Comparison of ENCODE assay signal across 8 cellular contexts in the genomic region with DNA sequence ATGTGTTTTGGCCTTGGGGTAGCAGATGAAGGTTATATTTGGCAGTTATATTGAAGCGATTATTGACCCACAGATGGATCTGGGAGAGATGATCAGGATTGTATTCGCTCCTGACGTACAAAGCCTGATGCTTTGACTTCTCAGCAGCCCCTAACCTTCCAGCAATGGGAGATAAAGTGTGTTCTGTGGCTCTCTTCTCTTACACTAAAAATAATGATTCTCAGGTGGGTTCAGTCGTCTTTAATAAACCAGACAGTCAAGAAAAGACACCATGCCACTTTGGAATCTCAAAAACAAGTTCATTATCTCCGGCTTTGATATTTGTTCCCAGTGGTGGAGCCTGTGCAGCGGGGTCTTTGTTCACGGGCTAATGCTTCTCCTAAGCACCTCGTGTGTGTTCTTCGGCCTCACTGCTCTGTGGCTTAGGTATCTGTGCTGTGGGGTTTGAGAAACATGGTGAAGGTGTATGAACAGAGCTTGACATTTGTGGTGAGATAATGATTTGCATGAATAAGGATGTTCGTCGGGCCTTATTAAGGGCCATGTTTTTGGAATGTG. TPM values are rescaled to one million over a fixed set of nuclear protein-coding genes. Genes with fewer than 3 reads are reported as not detected.
A peak's percentile ranks its signal among the peaks of the same experiment; 100 is the strongest.
DNase-seq lines count a peak whose midpoint lies in the region; ATAC-seq, FAIRE-seq and TF ChIP-seq lines count a peak whose summit lies in the region.

No MANE protein-coding gene starts in this region.

- H3K4me3 ChIP-seq in kidney (ENCODE audit: low read length in 2 of 2) (peak overlapping the region; percentile 91 to 94), subcutaneous abdominal adipose tissue (ENCODE audit: low read depth in 1 of 5, low read length in 5 of 5) (peak overlapping the region; percentile 75 to 89 (median 83))

- H3K27me3 ChIP-seq in subcutaneous abdominal adipose tissue (ENCODE audit: control insufficient read depth in 5 of 5, insufficient read depth in 4 of 5, low read length in 5 of 5), result no peaks in the 10 kb centered on the region

- H3K27ac Mint-ChIP-seq in activated T-helper 2 cell treated with anti-CD3 and anti-CD28 coated beads, Interferon-gamma antibody, Interleukin-2, Interleukin-4, amounts not matched to agents 10 μg/mL and 5 μg/mL and 100 μg/mL, durations not matched to agents 14 hours and 24 hours and 36 hours, result no peak overlapping the region

- no peaks in the 10 kb centered on the region for H3K9me3 Mint-ChIP-seq in activated T-helper 2 cell treated with anti-CD3 and anti-CD28 coated beads, Interferon-gamma antibody, Interleukin-2, Interleukin-4, amounts not matched to agents 10 μg/mL and 5 μg/mL and 100 μg/mL, durations not matched to agents 14 hours and 24 hours and 36 hours

- peak; percentile 24 for DNase-seq in NCI-H748 (lab: John Stamatoyannopoulos, UW; ENCODE audit: unreplicated experiment)
- no peak for DNase-seq in NCI-H748 treated with DMSO at 0.1 percent for 48 hours (lab: John Stamatoyannopoulos, UW)
- no peak for DNase-seq in activated T-helper 2 cell treated with anti-CD3 and anti-CD28 coated beads, Interferon-gamma antibody, Interleukin-2, Interleukin-4, amounts not matched to agents 10 μg/mL and 5 μg/mL and 100 μg/mL, durations not matched to agents 14 hours and 24 hours and 36 hours (ENCODE audit: low spot score)
- no peak for DNase-seq in kidney
- DNase-seq in middle frontal gyrus (ENCODE audit: extremely low spot score, low spot score), result no peak
- no peak for DNase-seq in NCI-H1694 (lab: John Stamatoyannopoulos, UW)

- H3K27me3 Mint-ChIP-seq in activated T-helper 2 cell treated with anti-CD3 and anti-CD28 coated beads, Interferon-gamma antibody, Interleukin-2, Interleukin-4, amounts not matched to agents 10 μg/mL and 5 μg/mL and 100 μg/mL, durations not matched to agents 14 hours and 24 hours and 36 hours (ENCODE audit: low read depth), result peaks cover 60% of the 10 kb centered on the region

- peaks cover 15 to 26% of the 10 kb centered on the region in 2 donors for H3K4me1 ChIP-seq in kidney (ENCODE audit: control insufficient read depth in 1 of 2, insufficient read depth in 1 of 2, low read depth in 1 of 2, low read length in 2 of 2)
- H3K4me1 ChIP-seq in subcutaneous abdominal adipose tissue (ENCODE audit: control insufficient read depth in 5 of 5, insufficient read depth in 5 of 5, low read length in 5 of 5), result peaks cover 5 to 54% (median 42%) of the 10 kb centered on the region in 5 donors

- no peak for TF ChIP-seq CTCF in kidney (IDR thresholded peaks at IDR 0.05; ENCODE audit: borderline replicate concordance, extremely low read depth, insufficient read depth)

- H3K9me3 ChIP-seq in kidney (ENCODE audit: control insufficient read depth in 1 of 2, low read length in 2 of 2) (no peaks in the 10 kb centered on the region), subcutaneous abdominal adipose tissue (ENCODE audit: control insufficient read depth in 5 of 5, low read length in 5 of 5) (no peaks in the 10 kb centered on the region)

- H3K36me3 Mint-ChIP-seq in activated T-helper 2 cell treated with anti-CD3 and anti-CD28 coated beads, Interferon-gamma antibody, Interleukin-2, Interleukin-4, amounts not matched to agents 10 μg/mL and 5 μg/mL and 100 μg/mL, durations not matched to agents 14 hours and 24 hours and 36 hours (ENCODE audit: low read depth), result no peaks in the 10 kb centered on the region

- H3K9ac ChIP-seq in kidney (ENCODE audit: low read length in 2 of 2) (peak overlapping the region; percentile 63 to 97), subcutaneous abdominal adipose tissue (ENCODE audit: low read length in 5 of 5) (peak overlapping the region; percentile 68 to 99 (median 91))

- H3K4me3 Mint-ChIP-seq in activated T-helper 2 cell treated with anti-CD3 and anti-CD28 coated beads, Interferon-gamma antibody, Interleukin-2, Interleukin-4, amounts not matched to agents 10 μg/mL and 5 μg/mL and 100 μg/mL, durations not matched to agents 14 hours and 24 hours and 36 hours (ENCODE audit: low read depth), result peak overlapping the region; percentile 1

- intact Hi-C loops in activated T-helper 2 cell treated with anti-CD3 and anti-CD28 coated beads, Interferon-gamma antibody, Interleukin-2, Interleukin-4, amounts not matched to agents 10 μg/mL and 5 μg/mL and 100 μg/mL, durations not matched to agents 14 hours and 24 hours and 36 hours (cut with micrococcal nuclease), result no loop called here
- intact Hi-C loops in kidney (cut with DNase I), result no loop called here

- no peak for ATAC-seq in GM21619 (IDR thresholded peaks at IDR 0.05; ENCODE audit: unreplicated experiment)

- H3K4me1 Mint-ChIP-seq in activated T-helper 2 cell treated with anti-CD3 and anti-CD28 coated beads, Interferon-gamma antibody, Interleukin-2, Interleukin-4, amounts not matched to agents 10 μg/mL and 5 μg/mL and 100 μg/mL, durations not matched to agents 14 hours and 24 hours and 36 hours (ENCODE audit: low read depth), result peaks cover 6% of the 10 kb centered on the region

- H3K27ac ChIP-seq in kidney (ENCODE audit: low read depth in 2 of 2, low read length in 2 of 2), result peak overlapping the region; percentile 89 to 94
- peak overlapping the region; percentile 97 for H3K27ac ChIP-seq in subcutaneous abdominal adipose tissue (ENCODE audit: low read depth, low read length)

- H3K36me3 ChIP-seq in kidney (ENCODE audit: control insufficient read depth in 1 of 2, insufficient read depth in 2 of 2, low read length in 2 of 2) (no peaks in the 10 kb centered on the region), subcutaneous abdominal adipose tissue (ENCODE audit: control insufficient read depth in 5 of 5, insufficient read depth in 5 of 5, low read length in 5 of 5) (no peaks in the 10 kb centered on the region)

- no peak for FAIRE-seq in kidney (lab: Jason Lieb, UNC)

RNA-seq across cellular contexts. Expression of a gene that starts 1.6 kb away (rescaled TPM):
- total RNA-seq in activated T-helper 2 cell treated with anti-CD3 and anti-CD28 coated beads, Interferon-gamma antibody, Interleukin-2, Interleukin-4, amounts not matched to agents 10 μg/mL and 5 μg/mL and 100 μg/mL, durations not matched to agents 14 hours and 24 hours and 36 hours, result 2.4 and 2.5 TPM in 2 replicates
- 95.5 TPM for total RNA-seq in kidney
- 30.6 TPM for polyA plus RNA-seq in kidney (ENCODE audit: insufficient read depth, low read depth, low replicate concordance)

RNA-seq across cellular contexts. Expression of a gene that starts 45.8 kb away (rescaled TPM):
- not detected in 2 replicates for total RNA-seq in activated T-helper 2 cell treated with anti-CD3 and anti-CD28 coated beads, Interferon-gamma antibody, Interleukin-2, Interleukin-4, amounts not matched to agents 10 μg/mL and 5 μg/mL and 100 μg/mL, durations not matched to agents 14 hours and 24 hours and 36 hours
- 88.4 TPM for total RNA-seq in kidney
- polyA plus RNA-seq in kidney (ENCODE audit: insufficient read depth, low read depth, low replicate concordance), result 29.1 TPM

RNA-seq across cellular contexts. Expression of a gene that starts 53.7 kb away (rescaled TPM):
- total RNA-seq in activated T-helper 2 cell treated with anti-CD3 and anti-CD28 coated beads, Interferon-gamma antibody, Interleukin-2, Interleukin-4, amounts not matched to agents 10 μg/mL and 5 μg/mL and 100 μg/mL, durations not matched to agents 14 hours and 24 hours and 36 hours, result 6.0 and 6.1 TPM in 2 replicates
- 52.3 TPM for total RNA-seq in kidney
- 22.3 TPM for polyA plus RNA-seq in kidney (ENCODE audit: insufficient read depth, low read depth, low replicate concordance)

Comparison
In these comparisons a context has a peak if more than half of its experiments do, and no peak if none do; other contexts are left out.
1. RNA of a gene that starts 1.6 kb away (total RNA-seq): 95.5 TPM in kidney (single experiment); 2.4 to 2.5 TPM in activated T-helper 2 cell treated with anti-CD3 and anti-CD28 coated beads, Interferon-gamma antibody, Interleukin-2, Interleukin-4, amounts not matched to agents 10 μg/mL and 5 μg/mL and 100 μg/mL, durations not matched to agents 14 hours and 24 hours and 36 hours; every median in the first group is over 10 times any median in the second.
2. RNA of a gene that starts 45.8 kb away (total RNA-seq): 88.4 TPM in kidney (single experiment); not detected in activated T-helper 2 cell treated with anti-CD3 and anti-CD28 coated beads, Interferon-gamma antibody, Interleukin-2, Interleukin-4, amounts not matched to agents 10 μg/mL and 5 μg/mL and 100 μg/mL, durations not matched to agents 14 hours and 24 hours and 36 hours; every median in the first group is over 10 times any median in the second.